8 cellular contexts compared by ENCODE assay signal in genomic region chr21:37071561-37072238, GRCh38. TPM values are rescaled to one million over a fixed set of nuclear protein-coding genes. Genes with fewer than 3 reads are reported as not detected.
DNase-seq lines count a peak whose midpoint lies in the region; ATAC-seq and TF ChIP-seq lines count a peak whose summit lies in the region.

No MANE protein-coding gene starts in this region.

- no peak for TF ChIP-seq CTCF in CD4-positive, alpha-beta T cell (IDR thresholded peaks at IDR 0.05)
- TF ChIP-seq CTCF in epithelial cell of esophagus (IDR thresholded peaks at IDR 0.05; ENCODE audit: insufficient read depth, low read depth, low read length, missing control alignments) = no peak

- peak overlapping the region; percentile 92 for H3K27ac ChIP-seq in CD4-positive, alpha-beta T cell (ENCODE audit: low read depth, low read length)

- intact Hi-C loops in CD4-positive, alpha-beta T cell (cut with DNase I, micrococcal nuclease) = loop anchor here (2.0 to 5.0 kb wide), 6 partner anchors 79 to 491 kb away; partner anchors contain the start of gene HLCS (in 2 of the 2)

- peak overlapping the region; percentile 76 for H3K4me3 Mint-ChIP-seq in CD4-positive, alpha-beta T cell
- peak overlapping the region; percentile 75 for H3K4me3 Mint-ChIP-seq in T-helper 1 cell treated with Interleukin-12 subunit alpha and Interleukin-12 subunit beta and Interleukin-4 antibody, amounts not matched to agents 30 μg/mL and 1 μg/mL, for 36 hours

- H3K9me3 Mint-ChIP-seq in CD4-positive, alpha-beta T cell = no peaks in the 10 kb centered on the region
- no peaks in the 10 kb centered on the region for H3K9me3 Mint-ChIP-seq in T-helper 1 cell treated with Interleukin-12 subunit alpha and Interleukin-12 subunit beta and Interleukin-4 antibody, amounts not matched to agents 30 μg/mL and 1 μg/mL, for 36 hours

- no peak for DNase-seq in CD4-positive, alpha-beta T cell
- DNase-seq in HT1080 (ENCODE audit: low read depth) (peak; percentile 23), epithelial cell of esophagus (ENCODE audit: low read depth) (peak; percentile 74), ureter (ENCODE audit: low spot score) (peak; percentile 77), T-helper 9 cell (no peak)

- CTCF ChIA-PET in CD4-positive, alpha-beta T cell (lab: Charles Lee) = interaction anchor here (1.6 to 2.8 kb wide), 2 partner anchors 82 to 492 kb away, joined by 4 to 8 read pairs; no protein-coding TSS in a partner anchor

- no peaks in the 10 kb centered on the region for H3K9me3 ChIP-seq in CD4-positive, alpha-beta T cell (ENCODE audit: control insufficient read depth, low read length)
- H3K9me3 ChIP-seq in mucosa of stomach (ENCODE audit: control insufficient read depth, low read length) = no peaks in the 10 kb centered on the region

- H3K36me3 ChIP-seq in mucosa of stomach (ENCODE audit: control insufficient read depth, insufficient read depth, low read length) = no peaks in the 10 kb centered on the region

- H3K4me1 ChIP-seq in mucosa of stomach (ENCODE audit: control insufficient read depth, insufficient read depth, low read length) = peaks cover 18% of the 10 kb centered on the region

- no peaks in the 10 kb centered on the region for H3K27me3 ChIP-seq in CD4-positive, alpha-beta T cell (ENCODE audit: control insufficient read depth, insufficient read depth, low read length)
- H3K27me3 ChIP-seq in mucosa of stomach (ENCODE audit: control insufficient read depth, insufficient read depth, low read length) = no peaks in the 10 kb centered on the region

- H3K27ac Mint-ChIP-seq in CD4-positive, alpha-beta T cell = peak overlapping the region; percentile 94
- H3K27ac Mint-ChIP-seq in T-helper 1 cell treated with Interleukin-12 subunit alpha and Interleukin-12 subunit beta and Interleukin-4 antibody, amounts not matched to agents 30 μg/mL and 1 μg/mL, for 36 hours = peak overlapping the region; percentile 77

- H3K4me3 ChIP-seq in epithelial cell of esophagus (ENCODE audit: low read length) (peak overlapping the region; percentile 69), mucosa of stomach (ENCODE audit: low read length) (peak overlapping the region; percentile 32)

- H3K9ac ChIP-seq in mucosa of stomach (ENCODE audit: low read length) = peak overlapping the region; percentile 81

- POLR2A ChIA-PET in CD4-positive, alpha-beta T cell (lab: Charles Lee) = interaction anchor here (1.0 to 1.5 kb wide), 4 partner anchors 62 to 492 kb away, joined by 3 to 4 read pairs (median 4); partner anchors contain the start of gene HLCS

- peaks cover 51% of the 10 kb centered on the region for H3K4me1 Mint-ChIP-seq in CD4-positive, alpha-beta T cell (ENCODE audit: low read depth)
- peaks cover 26% of the 10 kb centered on the region for H3K4me1 Mint-ChIP-seq in T-helper 1 cell treated with Interleukin-12 subunit alpha and Interleukin-12 subunit beta and Interleukin-4 antibody, amounts not matched to agents 30 μg/mL and 1 μg/mL, for 36 hours (ENCODE audit: low read depth)

- H3K36me3 Mint-ChIP-seq in CD4-positive, alpha-beta T cell (ENCODE audit: low read depth) = peaks cover 54% of the 10 kb centered on the region
- peaks cover 6% of the 10 kb centered on the region for H3K36me3 Mint-ChIP-seq in T-helper 1 cell treated with Interleukin-12 subunit alpha and Interleukin-12 subunit beta and Interleukin-4 antibody, amounts not matched to agents 30 μg/mL and 1 μg/mL, for 36 hours (ENCODE audit: low read depth)

- no peaks in the 10 kb centered on the region for H3K27me3 Mint-ChIP-seq in CD4-positive, alpha-beta T cell
- H3K27me3 Mint-ChIP-seq in T-helper 1 cell treated with Interleukin-12 subunit alpha and Interleukin-12 subunit beta and Interleukin-4 antibody, amounts not matched to agents 30 μg/mL and 1 μg/mL, for 36 hours (ENCODE audit: low read depth) = no peaks in the 10 kb centered on the region

- no peak for ATAC-seq in CD4-positive, alpha-beta T cell (ENCODE audit: poor library complexity)
- no peak for ATAC-seq in GM18520 (IDR thresholded peaks at IDR 0.05; ENCODE audit: unreplicated experiment)

RNA-seq across cellular contexts. Expression of gene PIGP, which starts 1.2 kb away (rescaled TPM):
- 10 to 100 TPM; 11.1 to 14.8 TPM for total RNA-seq in CD4-positive, alpha-beta T cell
- 18.1 and 27.9 TPM in 2 replicates for total RNA-seq in HT1080 (2014; rRNA removed; shearing (Covaris generic))
- polyA plus RNA-seq in HT1080 (2015; cell fraction: cytosol; rRNA removed) = 38.9 and 47.7 TPM in 2 replicates
- 20.7 and 28.7 TPM in 2 replicates for polyA plus RNA-seq in HT1080 (2015; cell fraction: nucleus; rRNA removed)
- 38.6 TPM for total RNA-seq in ureter

RNA-seq across cellular contexts. Expression of gene TTC3, which starts 1.4 kb away (rescaled TPM):
- total RNA-seq in CD4-positive, alpha-beta T cell = 100 to 1,000 TPM; 141 to 142 TPM
- 65.3 and 68.8 TPM in 2 replicates for total RNA-seq in HT1080 (2014; rRNA removed; shearing (Covaris generic))
- polyA plus RNA-seq in HT1080 (2015; cell fraction: cytosol; rRNA removed) = 44.0 and 65.4 TPM in 2 replicates
- 44.3 and 54.0 TPM in 2 replicates for polyA plus RNA-seq in HT1080 (2015; cell fraction: nucleus; rRNA removed)
- 130 TPM for total RNA-seq in ureter

Comparison
In these comparisons a context has a peak if more than half of its experiments do, and no peak if none do; other contexts are left out.
1. DNase-seq: peak in HT1080 (single experiment), epithelial cell of esophagus (single experiment) and ureter (single experiment); none in CD4-positive, alpha-beta T cell (0 of 10) and T-helper 9 cell (single experiment).